ENCODE assay signal across 8 cellular contexts in genomic region chr5:43065384-43066230, GRCh38. TPM values are rescaled to one million over a fixed set of nuclear protein-coding genes. Genes with fewer than 3 reads are reported as not detected.
DNase-seq lines count a peak whose midpoint lies in the region; ATAC-seq and TF ChIP-seq lines count a peak whose summit lies in the region.

No MANE protein-coding gene starts in this region.

- no peaks in the 10 kb centered on the region for H3K9me3 ChIP-seq in heart right ventricle

- no peaks in the 10 kb centered on the region for H3K27me3 Mint-ChIP-seq in activated naive CD8-positive, alpha-beta T cell

- H3K36me3 Mint-ChIP-seq in activated naive CD8-positive, alpha-beta T cell = peaks cover 9% of the 10 kb centered on the region

- peak overlapping the region; percentile 97 for H3K4me3 Mint-ChIP-seq in activated naive CD8-positive, alpha-beta T cell

- H3K4me1 Mint-ChIP-seq in activated naive CD8-positive, alpha-beta T cell (ENCODE audit: low read depth) = peaks cover 37% of the 10 kb centered on the region

- DNase-seq in NCI-H187 (lab: John Stamatoyannopoulos, UW) = peak; percentile 40 to 92
- DNase-seq in NCI-H187 treated with DMSO at 0.1 percent for 48 hours (lab: John Stamatoyannopoulos, UW) = no peak
- peak; percentile 54 to 72 for DNase-seq in SHP77 (lab: John Stamatoyannopoulos, UW)
- peak; percentile 56 to 68 for DNase-seq in heart right ventricle
- peak; percentile 94 for DNase-seq in posterior vena cava (ENCODE audit: low spot score)
- DNase-seq in GM13976 (ENCODE audit: low spot score) = no peak

- peaks cover 0 to 19% (median 5%) of the 10 kb centered on the region in 9 donors for H3K36me3 ChIP-seq in heart right ventricle

- peaks cover 4% of the 10 kb centered on the region for H3K9me3 Mint-ChIP-seq in activated naive CD8-positive, alpha-beta T cell (ENCODE audit: low read depth)

- no peaks in the 10 kb centered on the region for H3K27me3 ChIP-seq in heart right ventricle

- H3K4me1 ChIP-seq in heart right ventricle = peaks cover 6 to 48% (median 32%) of the 10 kb centered on the region in 9 donors

- ATAC-seq in HG03354 (IDR thresholded peaks at IDR 0.05; ENCODE audit: poor library complexity, severe bottlenecking, unreplicated experiment) = peak; percentile 25
- peak; percentile 4 to 61 (median 33) for ATAC-seq in heart right ventricle

- peak overlapping the region; percentile 70 to 93 (median 80) for H3K4me3 ChIP-seq in heart right ventricle

- in situ Hi-C loops in GM13976 (cut with MboI; ENCODE audit: low sequenced_read_pairs, unreplicated experiment) = no loop called here

- WGBS in heart right ventricle, 2 donors = 2% methylated on average over 36 of the region's 36 CpGs

- peak overlapping the region; percentile 99 for H3K27ac Mint-ChIP-seq in activated naive CD8-positive, alpha-beta T cell

- peak overlapping the region; percentile 98 to 100 (median 100) for H3K27ac ChIP-seq in heart right ventricle

- TF ChIP-seq CTCF in heart right ventricle (IDR thresholded peaks at IDR 0.05) (no peak), GM13976 (IDR thresholded peaks at IDR 0.05; ENCODE audit: borderline replicate concordance, control extremely low read depth, extremely low read depth, insufficient read depth, missing control alignments) (no peak)

- intact Hi-C loops in heart right ventricle (cut with DNase I) (loop anchor here in 7 of 10 donors (1.0 to 10.0 kb wide), 12 partner anchors 23 to 161 kb away; partner anchors contain the start of gene ZNF131 (in 3 of the 7)), posterior vena cava (cut with DNase I) (loop anchor here in 1 of 2 donors (2.0 kb wide), 1 partner anchor 23 kb away; no protein-coding TSS in a partner anchor)

RNA-seq across cellular contexts. Expression of gene ANXA2R, which starts 25.5 kb away (rescaled TPM):
- 1 to 10 TPM in 4 of 10 donors, under 1 TPM in 6; 0.42 to 1.8 (median 0.87) TPM for total RNA-seq in heart right ventricle
- polyA plus RNA-seq in heart right ventricle = 1 to 10 TPM; 2.4 to 3.4 TPM
- total RNA-seq in posterior vena cava = 1 to 10 TPM; 2.3 to 4.7 TPM

RNA-seq across cellular contexts. Expression of gene ZNF131, which starts 55.1 kb away (rescaled TPM):
- total RNA-seq in heart right ventricle (10 to 100 TPM; 13.4 to 20.6 (median 16.8) TPM), posterior vena cava (10 to 100 TPM; 36.0 to 37.8 TPM)
- 10 to 100 TPM in 1 of 2 donors, 1 to 10 TPM in 1; 9.5 to 40.5 TPM for polyA plus RNA-seq in heart right ventricle

Comparison
In these comparisons a context has a peak if more than half of its experiments do, and no peak if none do; other contexts are left out.
1. DNase-seq: peak in NCI-H187 (2 of 2), SHP77 (2 of 2), heart right ventricle (2 of 2) and posterior vena cava (single experiment); none in NCI-H187 treated with DMSO at 0.1 percent for 48 hours (single experiment) and GM13976 (single experiment).